In the genomic region with DNA sequence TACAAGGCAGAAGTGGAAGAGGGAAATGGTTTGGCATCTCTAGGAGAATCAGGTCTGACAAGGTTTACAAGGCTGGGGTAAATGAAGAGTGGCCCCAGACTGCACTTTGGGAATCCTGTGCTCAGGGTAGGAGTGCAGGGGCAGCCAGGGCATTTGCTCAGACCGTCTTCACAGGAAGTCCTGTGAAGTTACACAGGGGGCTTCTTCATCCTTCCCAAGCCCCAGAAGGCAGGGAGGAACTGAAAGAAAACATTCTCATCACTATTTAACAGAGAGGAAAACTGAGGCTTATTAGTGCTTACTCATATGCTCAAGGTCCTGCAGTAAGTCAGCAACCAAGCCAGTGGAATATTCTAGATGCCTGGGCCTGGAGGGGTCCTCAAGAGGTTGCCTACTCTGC, we compare ENCODE assay signal across 1 cellular context.
TF ChIP-seq lines count a peak whose summit lies in the region.

No MANE protein-coding gene starts in this region.

TF ChIP-seq in GM12878, 131 proteins besides CTCF, POLR2A, EP300 and RAD21 (continued from another document):
- TF ChIP-seq, protein P1, sequence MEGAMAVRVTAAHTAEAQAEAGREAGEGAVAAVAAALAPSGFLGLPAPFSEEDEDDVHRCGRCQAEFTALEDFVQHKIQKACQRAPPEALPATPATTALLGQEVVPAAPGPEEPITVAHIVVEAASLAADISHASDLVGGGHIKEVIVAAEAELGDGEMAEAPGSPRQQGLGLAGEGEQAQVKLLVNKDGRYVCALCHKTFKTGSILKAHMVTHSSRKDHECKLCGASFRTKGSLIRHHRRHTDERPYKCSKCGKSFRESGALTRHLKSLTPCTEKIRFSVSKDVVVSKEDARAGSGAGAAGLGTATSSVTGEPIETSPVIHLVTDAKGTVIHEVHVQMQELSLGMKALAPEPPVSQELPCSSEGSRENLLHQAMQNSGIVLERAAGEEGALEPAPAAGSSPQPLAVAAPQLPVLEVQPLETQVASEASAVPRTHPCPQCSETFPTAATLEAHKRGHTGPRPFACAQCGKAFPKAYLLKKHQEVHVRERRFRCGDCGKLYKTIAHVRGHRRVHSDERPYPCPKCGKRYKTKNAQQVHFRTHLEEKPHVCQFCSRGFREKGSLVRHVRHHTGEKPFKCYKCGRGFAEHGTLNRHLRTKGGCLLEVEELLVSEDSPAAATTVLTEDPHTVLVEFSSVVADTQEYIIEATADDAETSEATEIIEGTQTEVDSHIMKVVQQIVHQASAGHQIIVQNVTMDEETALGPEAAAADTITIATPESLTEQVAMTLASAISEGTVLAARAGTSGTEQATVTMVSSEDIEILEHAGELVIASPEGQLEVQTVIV (IDR thresholded peaks at IDR 0.05; ENCODE audit: borderline replicate concordance, partially characterized antibody): no peak
- no peak for TF ChIP-seq GABPA (IDR thresholded peaks at IDR 0.05; ENCODE audit: low read depth)
- TF ChIP-seq, protein P2, sequence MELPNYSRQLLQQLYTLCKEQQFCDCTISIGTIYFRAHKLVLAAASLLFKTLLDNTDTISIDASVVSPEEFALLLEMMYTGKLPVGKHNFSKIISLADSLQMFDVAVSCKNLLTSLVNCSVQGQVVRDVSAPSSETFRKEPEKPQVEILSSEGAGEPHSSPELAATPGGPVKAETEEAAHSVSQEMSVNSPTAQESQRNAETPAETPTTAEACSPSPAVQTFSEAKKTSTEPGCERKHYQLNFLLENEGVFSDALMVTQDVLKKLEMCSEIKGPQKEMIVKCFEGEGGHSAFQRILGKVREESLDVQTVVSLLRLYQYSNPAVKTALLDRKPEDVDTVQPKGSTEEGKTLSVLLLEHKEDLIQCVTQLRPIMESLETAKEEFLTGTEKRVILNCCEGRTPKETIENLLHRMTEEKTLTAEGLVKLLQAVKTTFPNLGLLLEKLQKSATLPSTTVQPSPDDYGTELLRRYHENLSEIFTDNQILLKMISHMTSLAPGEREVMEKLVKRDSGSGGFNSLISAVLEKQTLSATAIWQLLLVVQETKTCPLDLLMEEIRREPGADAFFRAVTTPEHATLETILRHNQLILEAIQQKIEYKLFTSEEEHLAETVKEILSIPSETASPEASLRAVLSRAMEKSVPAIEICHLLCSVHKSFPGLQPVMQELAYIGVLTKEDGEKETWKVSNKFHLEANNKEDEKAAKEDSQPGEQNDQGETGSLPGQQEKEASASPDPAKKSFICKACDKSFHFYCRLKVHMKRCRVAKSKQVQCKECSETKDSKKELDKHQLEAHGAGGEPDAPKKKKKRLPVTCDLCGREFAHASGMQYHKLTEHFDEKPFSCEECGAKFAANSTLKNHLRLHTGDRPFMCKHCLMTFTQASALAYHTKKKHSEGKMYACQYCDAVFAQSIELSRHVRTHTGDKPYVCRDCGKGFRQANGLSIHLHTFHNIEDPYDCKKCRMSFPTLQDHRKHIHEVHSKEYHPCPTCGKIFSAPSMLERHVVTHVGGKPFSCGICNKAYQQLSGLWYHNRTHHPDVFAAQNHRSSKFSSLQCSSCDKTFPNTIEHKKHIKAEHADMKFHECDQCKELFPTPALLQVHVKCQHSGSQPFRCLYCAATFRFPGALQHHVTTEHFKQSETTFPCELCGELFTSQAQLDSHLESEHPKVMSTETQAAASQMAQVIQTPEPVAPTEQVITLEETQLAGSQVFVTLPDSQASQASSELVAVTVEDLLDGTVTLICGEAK (IDR thresholded peaks at IDR 0.05; ENCODE audit: borderline replicate concordance): no peak
